13 cellular contexts compared by ENCODE assay signal in genomic region chr12:94152292-94153083, GRCh38. TPM values are rescaled to one million over a fixed set of nuclear protein-coding genes. Genes with fewer than 3 reads are reported as not detected.
DNase-seq lines count a peak whose midpoint lies in the region; ATAC-seq and TF ChIP-seq lines count a peak whose summit lies in the region.
"Had no signal": no experiment of that assay in that cellular context is flagged by ENCODE, and none has a peak within 500 bp of the region (broad histone marks: within the 10 kb centered on the region; RNA-seq: fewer than 3 reads in every experiment).

No MANE protein-coding gene starts in this region.

- H3K36me3 Mint-ChIP-seq in natural killer cell = no peaks in the 10 kb centered on the region
- no peaks in the 10 kb centered on the region for H3K36me3 Mint-ChIP-seq in natural killer cell treated with Interleukin-12 subunit alpha and Interleukin-12 subunit beta and Interleukin-15 and Interleukin-18, amount 100 ng/mL, for 72 hours
- no peaks in the 10 kb centered on the region for H3K36me3 Mint-ChIP-seq in immature natural killer cell
- no peaks in the 10 kb centered on the region for H3K36me3 Mint-ChIP-seq in WTC11

- no peaks in the 10 kb centered on the region for H3K9me3 Mint-ChIP-seq in natural killer cell
- no peaks in the 10 kb centered on the region for H3K9me3 Mint-ChIP-seq in natural killer cell treated with Interleukin-12 subunit alpha and Interleukin-12 subunit beta and Interleukin-15 and Interleukin-18, amount 100 ng/mL, for 72 hours
- no peaks in the 10 kb centered on the region for H3K9me3 Mint-ChIP-seq in immature natural killer cell
- no peaks in the 10 kb centered on the region for H3K9me3 Mint-ChIP-seq in WTC11

- no peak for DNase-seq in natural killer cell
- DNase-seq in natural killer cell treated with Interleukin-12 subunit alpha and Interleukin-12 subunit beta and Interleukin-15 and Interleukin-18, amount 100 ng/mL, for 72 hours (ENCODE audit: low spot score) = no peak
- DNase-seq in NCI-H510A (lab: John Stamatoyannopoulos, UW) = peak; percentile 30
- DNase-seq in immature natural killer cell = no peak
- DNase-seq in stimulated activated CD4-positive, alpha-beta T cell treated with anti-CD3 and anti-CD28 coated beads, Interleukin-2, amount 100 ng/mL, for 48 hours = no peak
- DNase-seq in WTC11 (ENCODE audit: low spot score) = no peak
- DNase-seq: effector CD4-positive, alpha-beta T cell; left ventricle myocardium inferior; stimulated activated CD4-positive, alpha-beta T cell treated with anti-CD3 and anti-CD28 coated beads, Interleukin-4, amount 100 ng/mL, for 4 hours; stomach had no signal

- CTCF ChIA-PET in WTC11 (lab: Charles Lee) = interaction anchor here (1.0 to 1.4 kb wide), 3 partner anchors 18 to 50 kb away, joined by 3 to 5 read pairs (median 4); no protein-coding TSS in a partner anchor

- H3K27me3 Mint-ChIP-seq in natural killer cell (ENCODE audit: low read depth in 2 of 2) (no peaks in the 10 kb centered on the region), immature natural killer cell (ENCODE audit: low read depth in 3 of 3) (peaks cover 0 to 3% (median 0%) of the 10 kb centered on the region in 3 donors), WTC11 (ENCODE audit: low read depth) (peaks cover 88% of the 10 kb centered on the region)
- H3K27me3 Mint-ChIP-seq in natural killer cell treated with Interleukin-12 subunit alpha and Interleukin-12 subunit beta and Interleukin-15 and Interleukin-18, amount 100 ng/mL, for 72 hours = peaks cover 0 to 6% of the 10 kb centered on the region in 2 donors

- POLR2A ChIA-PET in WTC11 (lab: Charles Lee) = interaction anchor here (1.2 kb wide), 1 partner anchor 108 kb away, joined by 3 read pairs; no protein-coding TSS in a partner anchor

- peak overlapping the region; percentile 4 for H3K4me3 Mint-ChIP-seq in natural killer cell
- H3K4me3 Mint-ChIP-seq in natural killer cell treated with Interleukin-12 subunit alpha and Interleukin-12 subunit beta and Interleukin-15 and Interleukin-18, amount 100 ng/mL, for 72 hours = no peak overlapping the region
- H3K4me3 Mint-ChIP-seq in immature natural killer cell = peak overlapping the region in 3 of 5 donors; percentile 1 to 2 (median 1)
- H3K4me3 Mint-ChIP-seq in WTC11 = no peak overlapping the region

- H3K4me1 Mint-ChIP-seq in natural killer cell (peaks cover 24 to 57% of the 10 kb centered on the region in 2 donors), immature natural killer cell (peaks cover 23 to 40% of the 10 kb centered on the region in 2 donors), WTC11 (peaks cover 25% of the 10 kb centered on the region)
- peaks cover 20 to 22% of the 10 kb centered on the region in 2 donors for H3K4me1 Mint-ChIP-seq in natural killer cell treated with Interleukin-12 subunit alpha and Interleukin-12 subunit beta and Interleukin-15 and Interleukin-18, amount 100 ng/mL, for 72 hours (ENCODE audit: low read depth in 2 of 2)

- no peak overlapping the region for H3K27ac Mint-ChIP-seq in natural killer cell
- H3K27ac Mint-ChIP-seq in natural killer cell treated with Interleukin-12 subunit alpha and Interleukin-12 subunit beta and Interleukin-15 and Interleukin-18, amount 100 ng/mL, for 72 hours = no peak overlapping the region
- H3K27ac Mint-ChIP-seq in immature natural killer cell = no peak overlapping the region
- no peak overlapping the region for H3K27ac Mint-ChIP-seq in WTC11

- intact Hi-C loops in natural killer cell (cut with micrococcal nuclease) = loop anchor here (10.0 kb wide), 1 partner anchor 112 kb away; no protein-coding TSS in a partner anchor

- no peak for TF ChIP-seq CTCF in natural killer cell (IDR thresholded peaks at IDR 0.05)
- no peak for TF ChIP-seq CTCF in WTC11 (IDR thresholded peaks at IDR 0.05)

- ATAC-seq in natural killer cell (no peak), HG02759 (IDR thresholded peaks at IDR 0.05; ENCODE audit: unreplicated experiment) (no peak), GM21786 (IDR thresholded peaks at IDR 0.05; ENCODE audit: unreplicated experiment) (no peak), WTC11 (no peak)
- ATAC-seq in natural killer cell treated with Interleukin-12 subunit alpha and Interleukin-12 subunit beta and Interleukin-15 and Interleukin-18, amount 100 ng/mL, for 72 hours = no peak
- ATAC-seq: gastroesophageal sphincter had no signal

TF ChIP-seq in WTC11, 78 proteins besides CTCF, POLR2A, EP300 and RAD21:
- TF ChIP-seq CBFB (CRISPR knock-in tag; IDR thresholded peaks at IDR 0.05; ENCODE audit: low read depth) (no peak), ZNF416 (CRISPR knock-in tag; IDR thresholded peaks at IDR 0.05) (no peak), SP1 (CRISPR knock-in tag; conservative IDR thresholded peaks at IDR 0.05) (no peak), ETV6 (CRISPR knock-in tag; IDR thresholded peaks at IDR 0.05) (no peak), JAZF1 (CRISPR knock-in tag; IDR thresholded peaks at IDR 0.05) (no peak), ZNF317 (CRISPR knock-in tag; IDR thresholded peaks at IDR 0.05; ENCODE audit: borderline replicate concordance, low read depth) (no peak), IRF2 (CRISPR knock-in tag; IDR thresholded peaks at IDR 0.05; ENCODE audit: borderline replicate concordance, low read depth) (no peak), MXD4 (CRISPR knock-in tag; IDR thresholded peaks at IDR 0.05; ENCODE audit: borderline replicate concordance) (no peak), PRDM15 (CRISPR knock-in tag; IDR thresholded peaks at IDR 0.05) (no peak), NR1H2 (CRISPR knock-in tag; IDR thresholded peaks at IDR 0.05) (no peak), TEAD1 (CRISPR knock-in tag; IDR thresholded peaks at IDR 0.05) (no peak)

RNA-seq across cellular contexts. Expression of gene PLXNC1, which starts 4.1 kb away (rescaled TPM):
- total RNA-seq in natural killer cell = 10 to 100 TPM; 22.0 to 30.7 (median 26.5) TPM
- total RNA-seq in natural killer cell treated with Interleukin-12 subunit alpha and Interleukin-12 subunit beta and Interleukin-15 and Interleukin-18, amount 100 ng/mL, for 72 hours = 10 to 100 TPM; 14.7 to 20.6 TPM
- 1 to 10 TPM; 2.3 to 3.3 (median 2.5) TPM for polyA plus RNA-seq in immature natural killer cell
- total RNA-seq in WTC11 (2021) = 1.4 to 3.1 TPM (median 2.0 TPM) in 3 replicates

Comparison
In these comparisons a context has a peak if more than half of its experiments do, and no peak if none do; other contexts are left out.
1. H3K4me3 Mint-ChIP-seq: peak in natural killer cell (single experiment) and immature natural killer cell (3 of 5); none in natural killer cell treated with Interleukin-12 subunit alpha and Interleukin-12 subunit beta and Interleukin-15 and Interleukin-18, amount 100 ng/mL, for 72 hours (single experiment) and WTC11 (single experiment).